ENCODE assay signal across 1 cellular context in the genomic region with DNA sequence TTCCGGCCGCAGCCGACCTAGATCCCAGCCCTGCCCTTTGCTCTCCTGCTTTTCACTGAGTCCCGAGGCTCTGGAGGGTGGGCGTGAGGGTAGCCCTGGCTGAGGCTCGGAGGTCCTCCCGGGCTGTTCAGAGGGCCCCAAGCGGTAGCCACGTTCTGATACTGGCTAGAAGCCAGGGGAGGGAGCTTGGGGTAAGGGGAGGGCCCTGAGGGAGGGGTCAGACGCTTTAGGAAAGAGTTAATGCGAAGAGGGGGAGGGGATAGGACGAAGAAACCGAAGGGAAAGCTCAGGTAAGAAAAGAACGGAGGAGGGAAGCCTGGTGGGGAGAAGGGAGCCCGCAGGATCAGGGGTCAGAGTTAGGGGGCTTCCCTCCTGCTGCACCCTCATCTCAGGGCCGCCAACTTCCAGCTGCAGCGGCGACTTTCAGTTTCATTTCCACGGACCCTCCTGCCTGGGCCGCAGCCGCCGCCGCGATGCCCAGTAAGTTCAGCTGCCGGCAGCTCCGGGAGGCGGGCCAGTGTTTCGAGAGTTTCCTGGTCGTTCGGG.
TF ChIP-seq lines count a peak whose summit lies in the region.

A gene with protein sequence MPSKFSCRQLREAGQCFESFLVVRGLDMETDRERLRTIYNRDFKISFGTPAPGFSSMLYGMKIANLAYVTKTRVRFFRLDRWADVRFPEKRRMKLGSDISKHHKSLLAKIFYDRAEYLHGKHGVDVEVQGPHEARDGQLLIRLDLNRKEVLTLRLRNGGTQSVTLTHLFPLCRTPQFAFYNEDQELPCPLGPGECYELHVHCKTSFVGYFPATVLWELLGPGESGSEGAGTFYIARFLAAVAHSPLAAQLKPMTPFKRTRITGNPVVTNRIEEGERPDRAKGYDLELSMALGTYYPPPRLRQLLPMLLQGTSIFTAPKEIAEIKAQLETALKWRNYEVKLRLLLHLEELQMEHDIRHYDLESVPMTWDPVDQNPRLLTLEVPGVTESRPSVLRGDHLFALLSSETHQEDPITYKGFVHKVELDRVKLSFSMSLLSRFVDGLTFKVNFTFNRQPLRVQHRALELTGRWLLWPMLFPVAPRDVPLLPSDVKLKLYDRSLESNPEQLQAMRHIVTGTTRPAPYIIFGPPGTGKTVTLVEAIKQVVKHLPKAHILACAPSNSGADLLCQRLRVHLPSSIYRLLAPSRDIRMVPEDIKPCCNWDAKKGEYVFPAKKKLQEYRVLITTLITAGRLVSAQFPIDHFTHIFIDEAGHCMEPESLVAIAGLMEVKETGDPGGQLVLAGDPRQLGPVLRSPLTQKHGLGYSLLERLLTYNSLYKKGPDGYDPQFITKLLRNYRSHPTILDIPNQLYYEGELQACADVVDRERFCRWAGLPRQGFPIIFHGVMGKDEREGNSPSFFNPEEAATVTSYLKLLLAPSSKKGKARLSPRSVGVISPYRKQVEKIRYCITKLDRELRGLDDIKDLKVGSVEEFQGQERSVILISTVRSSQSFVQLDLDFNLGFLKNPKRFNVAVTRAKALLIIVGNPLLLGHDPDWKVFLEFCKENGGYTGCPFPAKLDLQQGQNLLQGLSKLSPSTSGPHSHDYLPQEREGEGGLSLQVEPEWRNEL (plus strand): TSS at position 220 of the 546 bp plus-strand sequence. CDS start 254 bp downstream, at position 474.

TF ChIP-seq in K562, 482 proteins besides CTCF, POLR2A, EP300 and RAD21 (continued from another document and continues in another):
- TF ChIP-seq, protein P1, sequence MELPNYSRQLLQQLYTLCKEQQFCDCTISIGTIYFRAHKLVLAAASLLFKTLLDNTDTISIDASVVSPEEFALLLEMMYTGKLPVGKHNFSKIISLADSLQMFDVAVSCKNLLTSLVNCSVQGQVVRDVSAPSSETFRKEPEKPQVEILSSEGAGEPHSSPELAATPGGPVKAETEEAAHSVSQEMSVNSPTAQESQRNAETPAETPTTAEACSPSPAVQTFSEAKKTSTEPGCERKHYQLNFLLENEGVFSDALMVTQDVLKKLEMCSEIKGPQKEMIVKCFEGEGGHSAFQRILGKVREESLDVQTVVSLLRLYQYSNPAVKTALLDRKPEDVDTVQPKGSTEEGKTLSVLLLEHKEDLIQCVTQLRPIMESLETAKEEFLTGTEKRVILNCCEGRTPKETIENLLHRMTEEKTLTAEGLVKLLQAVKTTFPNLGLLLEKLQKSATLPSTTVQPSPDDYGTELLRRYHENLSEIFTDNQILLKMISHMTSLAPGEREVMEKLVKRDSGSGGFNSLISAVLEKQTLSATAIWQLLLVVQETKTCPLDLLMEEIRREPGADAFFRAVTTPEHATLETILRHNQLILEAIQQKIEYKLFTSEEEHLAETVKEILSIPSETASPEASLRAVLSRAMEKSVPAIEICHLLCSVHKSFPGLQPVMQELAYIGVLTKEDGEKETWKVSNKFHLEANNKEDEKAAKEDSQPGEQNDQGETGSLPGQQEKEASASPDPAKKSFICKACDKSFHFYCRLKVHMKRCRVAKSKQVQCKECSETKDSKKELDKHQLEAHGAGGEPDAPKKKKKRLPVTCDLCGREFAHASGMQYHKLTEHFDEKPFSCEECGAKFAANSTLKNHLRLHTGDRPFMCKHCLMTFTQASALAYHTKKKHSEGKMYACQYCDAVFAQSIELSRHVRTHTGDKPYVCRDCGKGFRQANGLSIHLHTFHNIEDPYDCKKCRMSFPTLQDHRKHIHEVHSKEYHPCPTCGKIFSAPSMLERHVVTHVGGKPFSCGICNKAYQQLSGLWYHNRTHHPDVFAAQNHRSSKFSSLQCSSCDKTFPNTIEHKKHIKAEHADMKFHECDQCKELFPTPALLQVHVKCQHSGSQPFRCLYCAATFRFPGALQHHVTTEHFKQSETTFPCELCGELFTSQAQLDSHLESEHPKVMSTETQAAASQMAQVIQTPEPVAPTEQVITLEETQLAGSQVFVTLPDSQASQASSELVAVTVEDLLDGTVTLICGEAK (IDR thresholded peaks at IDR 0.05) = peak; percentile 65
- TF ChIP-seq, protein P1 (CRISPR knock-in tag; IDR thresholded peaks at IDR 0.05) = no peak
- TF ChIP-seq ZNF133 (CRISPR knock-in tag; IDR thresholded peaks at IDR 0.05) (no peak), NFRKB (IDR thresholded peaks at IDR 0.05; ENCODE audit: low read depth) (peak; percentile 78; the same call in 1 of the 2 replicates), ZNF76 (CRISPR knock-in tag; IDR thresholded peaks at IDR 0.05; ENCODE audit: borderline replicate concordance) (no peak), TOE1 (IDR thresholded peaks at IDR 0.05; ENCODE audit: borderline replicate concordance) (peak; percentile 53; the same call in 1 of the 2 replicates), TOE1 (CRISPR knock-in tag; IDR thresholded peaks at IDR 0.05; ENCODE audit: borderline replicate concordance, low read depth) (no peak), SNRNP70 (optimal IDR thresholded peaks at IDR 0.05; ENCODE audit: low read depth, low read length) (peak; percentile 22), MTA2 (IDR thresholded peaks at IDR 0.05; ENCODE audit: low read depth) (no peak), MAFF (IDR thresholded peaks at IDR 0.05; ENCODE audit: low read length) (no peak), CREBBP (IDR thresholded peaks at IDR 0.05; ENCODE audit: low read depth, low read length) (no peak), E2F4 (CRISPR knock-in tag; IDR thresholded peaks at IDR 0.05; ENCODE audit: low read depth) (no peak), ZNF316 (IDR thresholded peaks at IDR 0.05) (no peak), ESRRA (IDR thresholded peaks at IDR 0.05; ENCODE audit: borderline replicate concordance, low read depth) (0 out of 2 replicates have a peak, but pooled peaks have one; percentile 9), TAF7 (tag; IDR thresholded peaks at IDR 0.05) (peak; percentile 54; the same call in 1 of the 2 replicates), MCM7 (IDR thresholded peaks at IDR 0.05) (no peak), ETS2 (tag; IDR thresholded peaks at IDR 0.05; ENCODE audit: borderline replicate concordance, poor library complexity, severe bottlenecking) (no peak), SMARCA4 (IDR thresholded peaks at IDR 0.05) (peak; percentile 74), MYNN (IDR thresholded peaks at IDR 0.05) (0 out of 2 replicates have a peak, but pooled peaks have one; percentile 65), MYNN (CRISPR knock-in tag; IDR thresholded peaks at IDR 0.05) (no peak)
- TF ChIP-seq, protein P2, sequence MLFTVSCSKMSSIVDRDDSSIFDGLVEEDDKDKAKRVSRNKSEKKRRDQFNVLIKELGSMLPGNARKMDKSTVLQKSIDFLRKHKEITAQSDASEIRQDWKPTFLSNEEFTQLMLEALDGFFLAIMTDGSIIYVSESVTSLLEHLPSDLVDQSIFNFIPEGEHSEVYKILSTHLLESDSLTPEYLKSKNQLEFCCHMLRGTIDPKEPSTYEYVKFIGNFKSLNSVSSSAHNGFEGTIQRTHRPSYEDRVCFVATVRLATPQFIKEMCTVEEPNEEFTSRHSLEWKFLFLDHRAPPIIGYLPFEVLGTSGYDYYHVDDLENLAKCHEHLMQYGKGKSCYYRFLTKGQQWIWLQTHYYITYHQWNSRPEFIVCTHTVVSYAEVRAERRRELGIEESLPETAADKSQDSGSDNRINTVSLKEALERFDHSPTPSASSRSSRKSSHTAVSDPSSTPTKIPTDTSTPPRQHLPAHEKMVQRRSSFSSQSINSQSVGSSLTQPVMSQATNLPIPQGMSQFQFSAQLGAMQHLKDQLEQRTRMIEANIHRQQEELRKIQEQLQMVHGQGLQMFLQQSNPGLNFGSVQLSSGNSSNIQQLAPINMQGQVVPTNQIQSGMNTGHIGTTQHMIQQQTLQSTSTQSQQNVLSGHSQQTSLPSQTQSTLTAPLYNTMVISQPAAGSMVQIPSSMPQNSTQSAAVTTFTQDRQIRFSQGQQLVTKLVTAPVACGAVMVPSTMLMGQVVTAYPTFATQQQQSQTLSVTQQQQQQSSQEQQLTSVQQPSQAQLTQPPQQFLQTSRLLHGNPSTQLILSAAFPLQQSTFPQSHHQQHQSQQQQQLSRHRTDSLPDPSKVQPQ (CRISPR knock-in tag; IDR thresholded peaks at IDR 0.05; ENCODE audit: borderline replicate concordance) = no peak
- TF ChIP-seq, protein P3, sequence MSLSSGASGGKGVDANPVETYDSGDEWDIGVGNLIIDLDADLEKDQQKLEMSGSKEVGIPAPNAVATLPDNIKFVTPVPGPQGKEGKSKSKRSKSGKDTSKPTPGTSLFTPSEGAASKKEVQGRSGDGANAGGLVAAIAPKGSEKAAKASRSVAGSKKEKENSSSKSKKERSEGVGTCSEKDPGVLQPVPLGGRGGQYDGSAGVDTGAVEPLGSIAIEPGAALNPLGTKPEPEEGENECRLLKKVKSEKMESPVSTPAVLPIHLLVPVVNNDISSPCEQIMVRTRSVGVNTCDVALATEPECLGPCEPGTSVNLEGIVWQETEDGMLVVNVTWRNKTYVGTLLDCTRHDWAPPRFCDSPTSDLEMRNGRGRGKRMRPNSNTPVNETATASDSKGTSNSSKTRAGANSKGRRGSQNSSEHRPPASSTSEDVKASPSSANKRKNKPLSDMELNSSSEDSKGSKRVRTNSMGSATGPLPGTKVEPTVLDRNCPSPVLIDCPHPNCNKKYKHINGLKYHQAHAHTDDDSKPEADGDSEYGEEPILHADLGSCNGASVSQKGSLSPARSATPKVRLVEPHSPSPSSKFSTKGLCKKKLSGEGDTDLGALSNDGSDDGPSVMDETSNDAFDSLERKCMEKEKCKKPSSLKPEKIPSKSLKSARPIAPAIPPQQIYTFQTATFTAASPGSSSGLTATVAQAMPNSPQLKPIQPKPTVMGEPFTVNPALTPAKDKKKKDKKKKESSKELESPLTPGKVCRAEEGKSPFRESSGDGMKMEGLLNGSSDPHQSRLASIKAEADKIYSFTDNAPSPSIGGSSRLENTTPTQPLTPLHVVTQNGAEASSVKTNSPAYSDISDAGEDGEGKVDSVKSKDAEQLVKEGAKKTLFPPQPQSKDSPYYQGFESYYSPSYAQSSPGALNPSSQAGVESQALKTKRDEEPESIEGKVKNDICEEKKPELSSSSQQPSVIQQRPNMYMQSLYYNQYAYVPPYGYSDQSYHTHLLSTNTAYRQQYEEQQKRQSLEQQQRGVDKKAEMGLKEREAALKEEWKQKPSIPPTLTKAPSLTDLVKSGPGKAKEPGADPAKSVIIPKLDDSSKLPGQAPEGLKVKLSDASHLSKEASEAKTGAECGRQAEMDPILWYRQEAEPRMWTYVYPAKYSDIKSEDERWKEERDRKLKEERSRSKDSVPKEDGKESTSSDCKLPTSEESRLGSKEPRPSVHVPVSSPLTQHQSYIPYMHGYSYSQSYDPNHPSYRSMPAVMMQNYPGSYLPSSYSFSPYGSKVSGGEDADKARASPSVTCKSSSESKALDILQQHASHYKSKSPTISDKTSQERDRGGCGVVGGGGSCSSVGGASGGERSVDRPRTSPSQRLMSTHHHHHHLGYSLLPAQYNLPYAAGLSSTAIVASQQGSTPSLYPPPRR (CRISPR knock-in tag; IDR thresholded peaks at IDR 0.05; ENCODE audit: borderline replicate concordance) = 0 out of 2 replicates have a peak, but pooled peaks have one; percentile 59
- TF ChIP-seq, protein P4, sequence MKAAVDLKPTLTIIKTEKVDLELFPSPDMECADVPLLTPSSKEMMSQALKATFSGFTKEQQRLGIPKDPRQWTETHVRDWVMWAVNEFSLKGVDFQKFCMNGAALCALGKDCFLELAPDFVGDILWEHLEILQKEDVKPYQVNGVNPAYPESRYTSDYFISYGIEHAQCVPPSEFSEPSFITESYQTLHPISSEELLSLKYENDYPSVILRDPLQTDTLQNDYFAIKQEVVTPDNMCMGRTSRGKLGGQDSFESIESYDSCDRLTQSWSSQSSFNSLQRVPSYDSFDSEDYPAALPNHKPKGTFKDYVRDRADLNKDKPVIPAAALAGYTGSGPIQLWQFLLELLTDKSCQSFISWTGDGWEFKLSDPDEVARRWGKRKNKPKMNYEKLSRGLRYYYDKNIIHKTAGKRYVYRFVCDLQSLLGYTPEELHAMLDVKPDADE (conservative IDR thresholded peaks at IDR 0.05; ENCODE audit: control insufficient read depth, low read depth, low read length) = no peak
- TF ChIP-seq, protein P5, sequence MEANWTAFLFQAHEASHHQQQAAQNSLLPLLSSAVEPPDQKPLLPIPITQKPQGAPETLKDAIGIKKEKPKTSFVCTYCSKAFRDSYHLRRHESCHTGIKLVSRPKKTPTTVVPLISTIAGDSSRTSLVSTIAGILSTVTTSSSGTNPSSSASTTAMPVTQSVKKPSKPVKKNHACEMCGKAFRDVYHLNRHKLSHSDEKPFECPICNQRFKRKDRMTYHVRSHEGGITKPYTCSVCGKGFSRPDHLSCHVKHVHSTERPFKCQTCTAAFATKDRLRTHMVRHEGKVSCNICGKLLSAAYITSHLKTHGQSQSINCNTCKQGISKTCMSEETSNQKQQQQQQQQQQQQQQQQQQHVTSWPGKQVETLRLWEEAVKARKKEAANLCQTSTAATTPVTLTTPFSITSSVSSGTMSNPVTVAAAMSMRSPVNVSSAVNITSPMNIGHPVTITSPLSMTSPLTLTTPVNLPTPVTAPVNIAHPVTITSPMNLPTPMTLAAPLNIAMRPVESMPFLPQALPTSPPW (CRISPR knock-in tag; IDR thresholded peaks at IDR 0.05) = peak; percentile 73
